ENCODE assay signal across 3 cellular contexts in genomic region chr7:134019251-134019650, GRCh38.
TF ChIP-seq lines count a peak whose summit lies in the region.

No MANE protein-coding gene starts in this region.

TF ChIP-seq in HepG2, 621 proteins besides CTCF, POLR2A, EP300 and RAD21 (continued from another document):
- TF ChIP-seq SOX13 (IDR thresholded peaks at IDR 0.05) (no peak), SOX13 (CRISPR knock-in tag; conservative IDR thresholded peaks at IDR 0.05 in 1 of 2, IDR thresholded peaks at IDR 0.05 in 1 of 2) (no peak)
TF ChIP-seq in HepG2: peak in this region for 1.

TF ChIP-seq in HEK293, 187 proteins besides CTCF, POLR2A, EP300 and RAD21 (continued from another document):
- peak; percentile 81 for TF ChIP-seq ZNF513 (tag by site-specific recombination; IDR thresholded peaks at IDR 0.05)

TF ChIP-seq in K562, 482 proteins besides CTCF, POLR2A, EP300 and RAD21:
- TF ChIP-seq ATF3 (IDR thresholded peaks at IDR 0.05) (peak; percentile 68), ATF3 (CRISPR knock-in tag; conservative IDR thresholded peaks at IDR 0.05) (no peak), NCOA6 (IDR thresholded peaks at IDR 0.05) (no peak)
